In the genomic region with DNA sequence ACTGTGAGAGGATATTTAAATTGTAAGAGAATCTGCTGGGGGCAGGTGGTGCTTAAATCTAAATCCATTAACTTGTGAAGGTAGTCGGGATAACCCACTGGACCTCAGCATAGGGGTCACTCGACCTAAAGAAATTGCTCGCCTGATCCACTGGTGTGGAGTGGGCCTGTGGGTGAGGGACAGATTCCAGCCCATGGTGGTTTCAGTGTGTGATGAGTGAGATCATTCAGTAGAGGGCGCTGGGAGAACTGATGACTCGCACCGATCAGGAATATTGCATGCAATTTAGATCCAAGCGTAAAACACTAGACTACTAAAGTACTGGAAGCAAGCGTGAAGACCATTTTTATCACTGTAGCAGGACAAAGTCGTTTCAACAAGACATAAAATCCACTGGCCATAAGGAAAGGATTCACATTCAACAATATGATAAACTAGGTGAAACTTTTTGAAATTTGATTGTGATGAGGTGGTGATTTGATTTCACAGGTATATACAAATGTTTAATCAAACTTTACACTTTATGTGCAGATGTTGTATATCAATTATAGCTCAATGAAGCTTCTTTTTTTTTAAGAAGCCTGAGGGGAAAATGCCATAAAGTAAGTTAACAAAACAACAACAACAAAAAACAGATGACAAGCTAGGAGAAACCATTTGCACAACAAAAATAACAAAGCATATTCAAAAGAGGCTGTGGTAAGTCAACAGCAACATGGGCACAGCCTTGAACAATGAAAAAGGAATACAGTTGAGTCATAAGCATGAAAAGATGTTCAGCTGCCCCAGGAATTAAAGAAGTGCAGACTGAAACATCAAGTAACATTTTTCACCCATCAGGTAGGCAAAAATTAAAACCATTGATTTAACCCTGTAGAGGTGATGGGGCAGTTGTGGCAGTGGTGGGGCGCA, we compare ENCODE assay signal across 8 cellular contexts. TPM values are rescaled to one million over a fixed set of nuclear protein-coding genes. Genes with fewer than 3 reads are reported as not detected.
DNase-seq lines count a peak whose midpoint lies in the region; ATAC-seq and TF ChIP-seq lines count a peak whose summit lies in the region.

No MANE protein-coding gene starts in this region.

- H3K27ac ChIP-seq in parathyroid adenoma = no peak overlapping the region

- peak; percentile 82 for ATAC-seq in GM19023 (IDR thresholded peaks at IDR 0.05; ENCODE audit: unreplicated experiment)
- peak; percentile 78 for ATAC-seq in HG03378 (IDR thresholded peaks at IDR 0.05; ENCODE audit: unreplicated experiment)
- peak; percentile 97 for ATAC-seq in Right ventricle myocardium superior (ENCODE audit: poor library complexity)

- H3K9me3 ChIP-seq in Caco-2 (no peaks in the 10 kb centered on the region), parathyroid adenoma (ENCODE audit: control insufficient read depth, low read length) (no peaks in the 10 kb centered on the region)

- H3K27me3 Mint-ChIP-seq in Caco-2 (ENCODE audit: insufficient read depth, unreplicated experiment) = peaks cover 3% of the 10 kb centered on the region
- H3K27me3 Mint-ChIP-seq in activated naive CD4-positive, alpha-beta T cell treated with anti-CD3 and anti-CD28 coated beads, Interleukin-2, amount 10 ng/mL, durations not matched to agents 7 days and 5 days = peaks cover 6% of the 10 kb centered on the region

- H3K4me3 ChIP-seq in Caco-2 (ENCODE audit: low read depth, low read length) (no peak overlapping the region), parathyroid adenoma (ENCODE audit: low read depth, low read length) (no peak overlapping the region)

- H3K4me1 Mint-ChIP-seq in Caco-2 (ENCODE audit: low read depth, unreplicated experiment) = no peaks in the 10 kb centered on the region
- H3K4me1 Mint-ChIP-seq in activated naive CD4-positive, alpha-beta T cell treated with anti-CD3 and anti-CD28 coated beads, Interleukin-2, amount 10 ng/mL, durations not matched to agents 7 days and 5 days = no peaks in the 10 kb centered on the region

- H3K79me2 ChIP-seq in parathyroid adenoma = no peaks in the 10 kb centered on the region

- H2AFZ ChIP-seq in parathyroid adenoma = no peak overlapping the region

- POLR2A ChIA-PET in Caco-2 (lab: Charles Lee) = interaction anchor here (0.5 to 0.6 kb wide), 2 partner anchors 45 to 108 kb away, joined by 4 to 6 read pairs; no protein-coding TSS in a partner anchor

- no peak overlapping the region for H3K4me3 Mint-ChIP-seq in Caco-2 (ENCODE audit: unreplicated experiment)
- H3K4me3 Mint-ChIP-seq in activated naive CD4-positive, alpha-beta T cell treated with anti-CD3 and anti-CD28 coated beads, Interleukin-2, amount 10 ng/mL, durations not matched to agents 7 days and 5 days = no peak overlapping the region

- H3K27ac Mint-ChIP-seq in Caco-2 (ENCODE audit: unreplicated experiment) = no peak overlapping the region
- H3K27ac Mint-ChIP-seq in activated naive CD4-positive, alpha-beta T cell treated with anti-CD3 and anti-CD28 coated beads, Interleukin-2, amount 10 ng/mL, durations not matched to agents 7 days and 5 days = no peak overlapping the region

- H3K9me3 Mint-ChIP-seq in Caco-2 (ENCODE audit: unreplicated experiment) = no peaks in the 10 kb centered on the region
- no peaks in the 10 kb centered on the region for H3K9me3 Mint-ChIP-seq in activated naive CD4-positive, alpha-beta T cell treated with anti-CD3 and anti-CD28 coated beads, Interleukin-2, amount 10 ng/mL, durations not matched to agents 7 days and 5 days

- DNase-seq in Caco-2 (peak in 1 of 2 experiments; percentile 68), NCI-H748 treated with DMSO at 0.1 percent for 48 hours (lab: John Stamatoyannopoulos, UW) (peak; percentile 18), Right ventricle myocardium superior (no peak), NK-92 (lab: John Stamatoyannopoulos, UW; ENCODE audit: unreplicated experiment) (no peak)
- peak; percentile 54 for DNase-seq in activated naive CD4-positive, alpha-beta T cell treated with anti-CD3 and anti-CD28 coated beads, Interleukin-2, amount 10 ng/mL, durations not matched to agents 7 days and 5 days

- CTCF ChIA-PET in Caco-2 (lab: Charles Lee) = interaction anchor here (0.6 to 1.6 kb wide), 9 partner anchors 20 to 179 kb away, joined by 3 to 7 read pairs (median 4); no protein-coding TSS in a partner anchor
- CTCF ChIA-PET in activated naive CD4-positive, alpha-beta T cell treated with anti-CD3 and anti-CD28 coated beads, Interleukin-2, amount 10 ng/mL, durations not matched to agents 7 days and 5 days (lab: Charles Lee) = interaction anchor here (0.7 to 4.1 kb wide), 15 partner anchors 10 to 293 kb away, joined by 3 to 32 read pairs (median 7); a partner anchor contains a TSS

- H3K27me3 ChIP-seq in Caco-2 (replicated peaks; ENCODE audit: control insufficient read depth, insufficient read depth, low read length) = no peaks in the 10 kb centered on the region
- no peaks in the 10 kb centered on the region for H3K27me3 ChIP-seq in parathyroid adenoma (ENCODE audit: control insufficient read depth, insufficient read depth, low read length)

- H3K4me2 ChIP-seq in parathyroid adenoma (ENCODE audit: low read length) = no peak overlapping the region

- no peaks in the 10 kb centered on the region for H3K4me1 ChIP-seq in Caco-2
- H3K4me1 ChIP-seq in parathyroid adenoma = no peaks in the 10 kb centered on the region

- BruUV-seq in Caco-2 (replicated peaks; lab: Mats Ljungman, UMichigan) = no TSS peak

- TF ChIP-seq CTCF in Caco-2 (IDR thresholded peaks at IDR 0.05; ENCODE audit: insufficient read depth in 1 of 2, low read depth in 1 of 2, low read length in 1 of 2, severe bottlenecking in 1 of 2, unreplicated experiment in 1 of 2) (peak; percentile 77 to 83), parathyroid adenoma (IDR thresholded peaks at IDR 0.05) (peak; percentile 72)

- intact Hi-C loops in Caco-2 (cut with micrococcal nuclease; ENCODE audit: unreplicated experiment) = loop anchor here (1.0 kb wide), 4 partner anchors 45 to 292 kb away; no protein-coding TSS in a partner anchor
- intact Hi-C loops in Right ventricle myocardium superior (cut with DNase I) = loop anchor here (5.0 to 10.0 kb wide), 3 partner anchors 83 to 290 kb away; a partner anchor contains a TSS

- H3K9ac ChIP-seq in parathyroid adenoma = no peak overlapping the region

- no peaks in the 10 kb centered on the region for H3K36me3 Mint-ChIP-seq in Caco-2 (ENCODE audit: insufficient read depth, unreplicated experiment)
- no peaks in the 10 kb centered on the region for H3K36me3 Mint-ChIP-seq in activated naive CD4-positive, alpha-beta T cell treated with anti-CD3 and anti-CD28 coated beads, Interleukin-2, amount 10 ng/mL, durations not matched to agents 7 days and 5 days

- no peaks in the 10 kb centered on the region for H3K36me3 ChIP-seq in Caco-2 (ENCODE audit: control insufficient read depth, insufficient read depth, low read length)
- H3K36me3 ChIP-seq in parathyroid adenoma (ENCODE audit: control insufficient read depth, insufficient read depth, low read length) = no peaks in the 10 kb centered on the region

RNA-seq across cellular contexts. Expression of a gene that starts 7.5 kb away (rescaled TPM):
- 57.4 and 63.6 TPM in 2 replicates for total RNA-seq in Caco-2 (2022)
- total RNA-seq in Right ventricle myocardium superior = 9.5 TPM

RNA-seq across cellular contexts. Expression of a gene that starts 23.3 kb away (rescaled TPM):
- total RNA-seq in Caco-2 (2022) (1.1 and 1.3 TPM in 2 replicates), Right ventricle myocardium superior (0.78 TPM)

RNA-seq across cellular contexts. Expression of a gene that starts 38.7 kb away (rescaled TPM):
- total RNA-seq in Caco-2 (2022) (71.6 and 77.6 TPM in 2 replicates), Right ventricle myocardium superior (25.1 TPM)

Comparison
In these comparisons a context has a peak if more than half of its experiments do, and no peak if none do; other contexts are left out.
1. DNase-seq: peak in NCI-H748 treated with DMSO at 0.1 percent for 48 hours (single experiment) and activated naive CD4-positive, alpha-beta T cell treated with anti-CD3 and anti-CD28 coated beads, Interleukin-2, amount 10 ng/mL, durations not matched to agents 7 days and 5 days (single experiment); none in Right ventricle myocardium superior (single experiment) and NK-92 (single experiment).
2. Peak in every context shown above with its lines, with median percentiles within 50 percentile points of each other: ATAC-seq.